ENCODE assay signal across 18 cellular contexts in genomic region chr10:4721994-4722753, GRCh38.
DNase-seq lines count a peak whose midpoint lies in the region; ATAC-seq and TF ChIP-seq lines count a peak whose summit lies in the region.
"Had no signal": no experiment of that assay in that cellular context is flagged by ENCODE, and none has a peak within 500 bp of the region (broad histone marks: within the 10 kb centered on the region; RNA-seq: fewer than 3 reads in every experiment).

No MANE protein-coding gene starts in this region.

- H3K4me3 Mint-ChIP-seq in activated naive CD4-positive, alpha-beta T cell treated with anti-CD3 and anti-CD28 coated beads for 36 hours = no peak overlapping the region

- no peaks in the 10 kb centered on the region for H3K36me3 Mint-ChIP-seq in activated naive CD4-positive, alpha-beta T cell treated with anti-CD3 and anti-CD28 coated beads for 36 hours (ENCODE audit: low read depth)

- H3K4me1 ChIP-seq in mammary epithelial cell (ENCODE audit: insufficient read depth, low read length) = no peaks in the 10 kb centered on the region
- H3K4me1 ChIP-seq: uterus had no signal

- dilution Hi-C loops in mammary epithelial cell (cut with HindIII; ENCODE audit: low sequenced_read_pairs) = no loop called here

- H4K20me1 ChIP-seq in mammary epithelial cell (ENCODE audit: insufficient read depth, low read length) = no peaks in the 10 kb centered on the region

- peaks cover 2% of the 10 kb centered on the region for H3K9me3 ChIP-seq in mammary epithelial cell (replicated peaks; ENCODE audit: insufficient read depth, low read length)
- H3K9me3 ChIP-seq: ovary, Peyer's patch, uterus had no signal

- WGBS in mammary epithelial cell (ENCODE audit: low coverage, missing lambda C conversion rate) = 92% methylated on average over 3 of the region's 3 CpGs

- no TSS peak for BruUV-seq in mammary epithelial cell (replicated peaks; lab: Mats Ljungman, UMichigan)

- H3K36me3 ChIP-seq in mammary epithelial cell (ENCODE audit: insufficient read depth, low read length) = no peaks in the 10 kb centered on the region
- H3K36me3 ChIP-seq: cardiac muscle cell, ovary, Peyer's patch, uterus had no signal

- ATAC-seq in HG03095 (IDR thresholded peaks at IDR 0.05; ENCODE audit: unreplicated experiment) = no peak

- H3K79me2 ChIP-seq in mammary epithelial cell (ENCODE audit: insufficient read depth, low read length) = no peaks in the 10 kb centered on the region

- TF ChIP-seq CTCF in AG09309 (IDR thresholded peaks at IDR 0.05; ENCODE audit: control insufficient read depth, insufficient read depth, low read depth, low read length, missing control alignments) (no peak), HFF-Myc (IDR thresholded peaks at IDR 0.05; ENCODE audit: low read depth, low read length, missing control alignments) (no peak), mammary epithelial cell (conservative IDR thresholded peaks at IDR 0.05 in 1 of 2, IDR thresholded peaks at IDR 0.05 in 1 of 2; ENCODE audit: extremely low read depth in 1 of 2, insufficient read depth in 1 of 2, low read depth in 1 of 2, low read length in 2 of 2) (no peak)

- H3K27me3 ChIP-seq in mammary epithelial cell (ENCODE audit: insufficient read depth, low read length) = no peaks in the 10 kb centered on the region
- H3K27me3 ChIP-seq: cardiac muscle cell, ovary, Peyer's patch, uterus had no signal

- intact Hi-C loops in mammary epithelial cell (cut with micrococcal nuclease) = no loop called here
- intact Hi-C loops in activated naive CD4-positive, alpha-beta T cell treated with anti-CD3 and anti-CD28 coated beads for 36 hours (cut with micrococcal nuclease) = no loop called here

- H3K4me3 ChIP-seq in AG09309 (ENCODE audit: control insufficient read depth, low read depth, low read length) (no peak overlapping the region), HFF-Myc (replicated peaks; ENCODE audit: low read depth, low read length) (no peak overlapping the region), mammary epithelial cell (replicated peaks in 1 of 3; ENCODE audit: insufficient read depth in 1 of 3, low read depth in 2 of 3, low read length in 3 of 3) (no peak overlapping the region)
- H3K4me3 ChIP-seq: cardiac muscle cell, ovary, Peyer's patch, uterus had no signal

- H3K27me3 Mint-ChIP-seq in activated naive CD4-positive, alpha-beta T cell treated with anti-CD3 and anti-CD28 coated beads for 36 hours (ENCODE audit: low read depth) = peaks cover 8% of the 10 kb centered on the region

- no peak overlapping the region for H3K27ac ChIP-seq in mammary epithelial cell (ENCODE audit: insufficient read depth, low read depth, low read length)
- H3K27ac ChIP-seq: C4-2B, cardiac muscle cell, ovary, Peyer's patch, uterus had no signal

- in situ Hi-C loops in mammary epithelial cell (cut with MboI; ENCODE audit: low sequenced_read_pairs in 2 of 2) = no loop called here

- H3K27ac Mint-ChIP-seq in activated naive CD4-positive, alpha-beta T cell treated with anti-CD3 and anti-CD28 coated beads for 36 hours = no peak overlapping the region
- H3K27ac Mint-ChIP-seq: activated T-helper 2 cell treated with anti-CD3 and anti-CD28 coated beads, Interferon-gamma antibody, Interleukin-2, Interleukin-4, amounts not matched to agents 10 μg/mL and 5 μg/mL and 100 μg/mL, durations not matched to agents 14 hours and 24 hours and 36 hours had no signal

- DNase-seq in AG09309 (ENCODE audit: low read depth) = peak; percentile 78
- peak; percentile 60 for DNase-seq in HFF-Myc (ENCODE audit: extremely low read depth, low read depth)
- DNase-seq in mammary epithelial cell = peak; percentile 32
- DNase-seq in mucosa of gallbladder (ENCODE audit: low spot score) = peak; percentile 31
- no peak for DNase-seq in activated naive CD4-positive, alpha-beta T cell treated with anti-CD3 and anti-CD28 coated beads for 36 hours
- no peak for DNase-seq in NCI-H446 treated with DMSO at 0.1 percent for 48 hours (lab: John Stamatoyannopoulos, UW)
- DNase-seq in NCI-H524 treated with DMSO at 0.1 percent for 48 hours (lab: John Stamatoyannopoulos, UW) = no peak
- DNase-seq: activated CD4-positive, alpha-beta T cell treated with anti-CD3 and anti-CD28 coated beads, Interleukin-2, amount 50 U/mL, for 1 hour; Karpas-422; mesendoderm; ovary; Peyer's patch; T-helper 2 cell; uterus had no signal

- H3K4me2 ChIP-seq in mammary epithelial cell (ENCODE audit: insufficient read depth, low read depth, low read length) = no peak overlapping the region

- CTCF ChIA-PET in mammary epithelial cell (lab: Charles Lee; ENCODE audit: low non-redundant PET) = no interaction called here
- CTCF ChIA-PET in activated naive CD4-positive, alpha-beta T cell treated with anti-CD3 and anti-CD28 coated beads for 36 hours (lab: Charles Lee) = no interaction called here

- H2AFZ ChIP-seq in mammary epithelial cell (ENCODE audit: low read depth, low read length) = no peak overlapping the region

- peaks cover 7% of the 10 kb centered on the region for H3K4me1 Mint-ChIP-seq in activated naive CD4-positive, alpha-beta T cell treated with anti-CD3 and anti-CD28 coated beads for 36 hours (ENCODE audit: low read depth)

- no peak overlapping the region for H3K9ac ChIP-seq in mammary epithelial cell (ENCODE audit: insufficient read depth, low read length)

- H3K9me3 Mint-ChIP-seq in activated naive CD4-positive, alpha-beta T cell treated with anti-CD3 and anti-CD28 coated beads for 36 hours = no peaks in the 10 kb centered on the region
- H3K9me3 Mint-ChIP-seq: activated T-helper 2 cell treated with anti-CD3 and anti-CD28 coated beads, Interferon-gamma antibody, Interleukin-2, Interleukin-4, amounts not matched to agents 10 μg/mL and 5 μg/mL and 100 μg/mL, durations not matched to agents 14 hours and 24 hours and 36 hours had no signal

Comparison
In these comparisons a context has a peak if more than half of its experiments do, and no peak if none do; other contexts are left out.
1. DNase-seq: peak in AG09309 (single experiment), HFF-Myc (single experiment), mammary epithelial cell (single experiment) and mucosa of gallbladder (single experiment); none in activated naive CD4-positive, alpha-beta T cell treated with anti-CD3 and anti-CD28 coated beads for 36 hours (single experiment), NCI-H446 treated with DMSO at 0.1 percent for 48 hours (single experiment) and NCI-H524 treated with DMSO at 0.1 percent for 48 hours (single experiment).